In genomic region chr2:237208373-237209045, GRCh38 we compare ENCODE assay signal across 12 cellular contexts.
DNase-seq lines count a peak whose midpoint lies in the region; ATAC-seq, FAIRE-seq and TF ChIP-seq lines count a peak whose summit lies in the region.
"Had no signal": no experiment of that assay in that cellular context is flagged by ENCODE, and none has a peak within 500 bp of the region (broad histone marks: within the 10 kb centered on the region; RNA-seq: fewer than 3 reads in every experiment).

No MANE protein-coding gene starts in this region.

- no peaks in the 10 kb centered on the region for H3K4me1 ChIP-seq in prostate gland (replicated peaks)
- H3K4me1 ChIP-seq: BLaER1 had no signal

- H3K9me3 ChIP-seq in prostate gland, result no peaks in the 10 kb centered on the region
- H3K9me3 ChIP-seq: BLaER1 had no signal

- peak; percentile 94 for FAIRE-seq in RCC 7860 (lab: Jason Lieb, UNC)
- no peak for FAIRE-seq in GM12892 (lab: Jason Lieb, UNC)
- FAIRE-seq: bronchial epithelial cell had no signal

- H3K36me3 Mint-ChIP-seq in T-helper 2 cell treated with Interferon-gamma antibody and Interleukin-4, amounts not matched to agents 5 μg/mL and 100 μg/mL, for 36 hours (ENCODE audit: low read depth), result no peaks in the 10 kb centered on the region

- H3K36me3 ChIP-seq in prostate gland, result no peaks in the 10 kb centered on the region
- H3K36me3 ChIP-seq: BLaER1 had no signal

- H3K4me3 ChIP-seq in AG10803 (ENCODE audit: low read length) (no peak overlapping the region), fibroblast of mammary gland (ENCODE audit: control insufficient read depth, low read depth, low read length) (no peak overlapping the region), prostate gland (no peak overlapping the region)
- H3K4me3 ChIP-seq: BLaER1 had no signal

- no peaks in the 10 kb centered on the region for H3K27me3 ChIP-seq in prostate gland (replicated peaks; ENCODE audit: insufficient read depth)
- H3K27me3 ChIP-seq: BLaER1 had no signal

- no peaks in the 10 kb centered on the region for H3K9me3 Mint-ChIP-seq in T-helper 2 cell treated with Interferon-gamma antibody and Interleukin-4, amounts not matched to agents 5 μg/mL and 100 μg/mL, for 36 hours

- peaks cover 2% of the 10 kb centered on the region for H3K27me3 Mint-ChIP-seq in T-helper 2 cell treated with Interferon-gamma antibody and Interleukin-4, amounts not matched to agents 5 μg/mL and 100 μg/mL, for 36 hours (ENCODE audit: low read depth)

- peak; percentile 100 for DNase-seq in AG10803 (ENCODE audit: low read depth)
- peak; percentile 90 for DNase-seq in RCC 7860 (ENCODE audit: low spot score)
- peak; percentile 98 for DNase-seq in fibroblast of mammary gland (ENCODE audit: low read depth)
- DNase-seq in prostate gland (ENCODE audit: low spot score), result no peak
- DNase-seq in COLO668 (lab: John Stamatoyannopoulos, UW; ENCODE audit: unreplicated experiment), result no peak
- no peak for DNase-seq in T-helper 2 cell treated with Interferon-gamma antibody and Interleukin-4, amounts not matched to agents 5 μg/mL and 100 μg/mL, for 36 hours (ENCODE audit: low spot score)
- DNase-seq in GM12892 (ENCODE audit: insufficient read length), result no peak
- DNase-seq: activated CD8-positive, alpha-beta memory T cell treated with anti-CD3 and anti-CD28 coated beads, Interleukin-2, amount 50 U/mL, for 4 hours; mesendoderm had no signal

- intact Hi-C loops in prostate gland (cut with DNase I), result no loop called here

- no peak overlapping the region for H3K4me3 Mint-ChIP-seq in T-helper 2 cell treated with Interferon-gamma antibody and Interleukin-4, amounts not matched to agents 5 μg/mL and 100 μg/mL, for 36 hours

- TF ChIP-seq CTCF in AG10803 (conservative IDR thresholded peaks at IDR 0.05; ENCODE audit: low read length) (no peak), fibroblast of mammary gland (conservative IDR thresholded peaks at IDR 0.05; ENCODE audit: control insufficient read depth, insufficient read depth, low read depth, low read length) (no peak), prostate gland (IDR thresholded peaks at IDR 0.05) (no peak)

- no peak for TF ChIP-seq POLR2A in prostate gland (IDR thresholded peaks at IDR 0.05)
- TF ChIP-seq POLR2A in GM12892 (IDR thresholded peaks at IDR 0.05; ENCODE audit: low read depth, low read length), result no peak

- no peak for ATAC-seq in HG02870 (IDR thresholded peaks at IDR 0.05; ENCODE audit: unreplicated experiment)

- no peak overlapping the region for H3K27ac Mint-ChIP-seq in T-helper 2 cell treated with Interferon-gamma antibody and Interleukin-4, amounts not matched to agents 5 μg/mL and 100 μg/mL, for 36 hours

- WGBS in prostate gland, result 51% methylated on average over 10 of the region's 10 CpGs

- no peaks in the 10 kb centered on the region for H3K4me1 Mint-ChIP-seq in T-helper 2 cell treated with Interferon-gamma antibody and Interleukin-4, amounts not matched to agents 5 μg/mL and 100 μg/mL, for 36 hours (ENCODE audit: low read depth)

- peak overlapping the region; percentile 8 to 22 for H3K27ac ChIP-seq in prostate gland
- H3K27ac ChIP-seq: BLaER1 had no signal

Comparison
In these comparisons a context has a peak if more than half of its experiments do, and no peak if none do; other contexts are left out.
1. DNase-seq: peak in AG10803 (single experiment), RCC 7860 (single experiment) and fibroblast of mammary gland (single experiment); none in prostate gland (single experiment), COLO668 (single experiment), T-helper 2 cell treated with Interferon-gamma antibody and Interleukin-4, amounts not matched to agents 5 μg/mL and 100 μg/mL, for 36 hours (single experiment) and GM12892 (single experiment).